In the genomic region with DNA sequence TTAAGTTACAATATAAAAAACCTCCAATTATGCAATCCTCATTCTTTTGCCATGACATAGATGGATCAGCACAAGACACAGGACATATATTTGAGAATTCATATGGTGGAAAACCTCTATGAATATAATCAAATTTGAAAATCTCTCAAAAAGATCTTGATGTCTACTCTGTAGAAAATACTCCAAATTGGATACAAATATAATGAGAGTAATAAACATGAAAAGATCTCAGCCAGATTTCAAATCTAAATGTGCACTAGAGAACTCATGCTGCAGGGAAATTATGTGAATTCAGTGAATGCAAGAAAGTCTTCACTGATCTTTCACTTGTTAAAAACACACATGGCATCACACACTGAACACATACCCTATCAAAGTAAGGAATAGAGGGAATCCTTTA, we compare ENCODE assay signal across 17 cellular contexts. TPM values are rescaled to one million over a fixed set of nuclear protein-coding genes. Genes with fewer than 3 reads are reported as not detected.
A peak's percentile ranks its signal among the peaks of the same experiment; 100 is the strongest.
DNase-seq lines count a peak whose midpoint lies in the region; ATAC-seq and TF ChIP-seq lines count a peak whose summit lies in the region.
"Had no signal": no experiment of that assay in that cellular context is flagged by ENCODE, and none has a peak within 500 bp of the region (broad histone marks: within the 10 kb centered on the region; RNA-seq: fewer than 3 reads in every experiment).

No MANE protein-coding gene starts in this region.

- no peak for TF ChIP-seq POLR2A in GM18505 (IDR thresholded peaks at IDR 0.05; ENCODE audit: borderline replicate concordance, extremely low read depth, insufficient read depth, insufficient read length)

- ATAC-seq in GM18505 (IDR thresholded peaks at IDR 0.05; ENCODE audit: unreplicated experiment) = no peak
- ATAC-seq in activated naive CD4-positive, alpha-beta T cell treated with anti-CD3 and anti-CD28 coated beads, Interleukin-2, amount 50 U/mL, for 72 hours = no peak

- peaks cover 49 to 56% of the 10 kb centered on the region in 2 donors for H3K9me3 Mint-ChIP-seq in activated naive CD4-positive, alpha-beta T cell treated with anti-CD3 and anti-CD28 coated beads, Interleukin-2, amount 50 U/mL, for 72 hours

- TF ChIP-seq CTCF in HEK293 (tag by site-specific recombination; IDR thresholded peaks at IDR 0.05) (no peak), coronary artery (IDR thresholded peaks at IDR 0.05) (no peak)

- POLR2A ChIA-PET in HEK293 (lab: Yijun Ruan, JAX) = no interaction called here

- H3K36me3 ChIP-seq in HEK293 (ENCODE audit: control insufficient read depth in 2 of 2, insufficient read depth in 1 of 2, low read length in 2 of 2) (no peaks in the 10 kb centered on the region), rectal smooth muscle tissue (ENCODE audit: control insufficient read depth, insufficient read depth, low read length) (no peaks in the 10 kb centered on the region)
- H3K36me3 ChIP-seq: BLaER1 had no signal

- DNase-seq in coronary artery (ENCODE audit: low spot score) = no peak
- DNase-seq in foreskin melanocyte = no peak
- DNase-seq in activated naive CD4-positive, alpha-beta T cell treated with anti-CD3 and anti-CD28 coated beads, Interleukin-2, amount 50 U/mL, for 72 hours (ENCODE audit: low spot score in 2 of 2) = no peak
- DNase-seq: 8988T; CD4-positive, alpha-beta memory T cell; DMS153; DMS79; GDM1; GM23248; HCEC 1CT; IMR-90; KBM-7 had no signal

- H3K36me3 Mint-ChIP-seq in activated naive CD4-positive, alpha-beta T cell treated with anti-CD3 and anti-CD28 coated beads, Interleukin-2, amount 50 U/mL, for 72 hours = peaks cover 53 to 56% of the 10 kb centered on the region in 2 donors
- H3K36me3 Mint-ChIP-seq: CD14-positive monocyte had no signal

- H3K4me3 ChIP-seq in HEK293 (ENCODE audit: low read depth, low read length) = no peak overlapping the region
- H3K4me3 ChIP-seq in coronary artery = peak overlapping the region; percentile 34
- peak overlapping the region; percentile 5 for H3K4me3 ChIP-seq in rectal smooth muscle tissue (ENCODE audit: low read length)
- H3K4me3 ChIP-seq: BLaER1, GM23248 had no signal

- CTCF ChIA-PET in HEK293 (lab: Yijun Ruan, JAX) = no interaction called here

- H3K4me1 ChIP-seq in HEK293 (ENCODE audit: control insufficient read depth, insufficient read depth, low read length) = no peaks in the 10 kb centered on the region
- H3K4me1 ChIP-seq in rectal smooth muscle tissue (ENCODE audit: control insufficient read depth, insufficient read depth, low read length) = no peaks in the 10 kb centered on the region
- H3K4me1 ChIP-seq: BLaER1 had no signal

- no peaks in the 10 kb centered on the region for H3K27me3 ChIP-seq in rectal smooth muscle tissue (ENCODE audit: control insufficient read depth, insufficient read depth, low read length)
- H3K27me3 ChIP-seq: BLaER1 had no signal

- no peak overlapping the region for H3K27ac Mint-ChIP-seq in activated naive CD4-positive, alpha-beta T cell treated with anti-CD3 and anti-CD28 coated beads, Interleukin-2, amount 50 U/mL, for 72 hours
- H3K27ac Mint-ChIP-seq: CD14-positive monocyte; CD4-positive, alpha-beta memory T cell had no signal

- no peak overlapping the region for H3K9ac ChIP-seq in rectal smooth muscle tissue (ENCODE audit: low read length)
- H3K9ac ChIP-seq: BLaER1, GM23248 had no signal

- H3K9me3 ChIP-seq in HEK293 (ENCODE audit: control insufficient read depth, insufficient read depth, low read depth, low read length) = no peaks in the 10 kb centered on the region; the same call in 1 of the 2 replicates

- H3K27ac ChIP-seq in HEK293 (ENCODE audit: extremely low read depth, low read depth, low read length) (no peak overlapping the region), coronary artery (no peak overlapping the region), rectal smooth muscle tissue (ENCODE audit: low read depth, low read length) (no peak overlapping the region)
- H3K27ac ChIP-seq: BLaER1, GM23248 had no signal

TF ChIP-seq in HEK293, 187 proteins besides CTCF, POLR2A, EP300 and RAD21:
- no peak for TF ChIP-seq ZNF292 (tag by site-specific recombination; IDR thresholded peaks at IDR 0.05; ENCODE audit: borderline replicate concordance, low read depth)
- TF ChIP-seq ZNF37A (tag by site-specific recombination; IDR thresholded peaks at IDR 0.05) = no peak
- TF ChIP-seq ZSCAN18 (tag by site-specific recombination; IDR thresholded peaks at IDR 0.05) = no peak
- TF ChIP-seq SETDB1 (IDR thresholded peaks at IDR 0.05; ENCODE audit: insufficient read length, low read length) = peak; percentile 61
- TF ChIP-seq ZNF518A (tag by site-specific recombination; conservative IDR thresholded peaks at IDR 0.05; ENCODE audit: low read depth) = no peak
- no peak for TF ChIP-seq ZNF658 (tag by site-specific recombination; IDR thresholded peaks at IDR 0.05)
- no peak for TF ChIP-seq ZNF354C (tag by site-specific recombination; IDR thresholded peaks at IDR 0.05; ENCODE audit: borderline replicate concordance, low read depth)
- TF ChIP-seq, protein P1, sequence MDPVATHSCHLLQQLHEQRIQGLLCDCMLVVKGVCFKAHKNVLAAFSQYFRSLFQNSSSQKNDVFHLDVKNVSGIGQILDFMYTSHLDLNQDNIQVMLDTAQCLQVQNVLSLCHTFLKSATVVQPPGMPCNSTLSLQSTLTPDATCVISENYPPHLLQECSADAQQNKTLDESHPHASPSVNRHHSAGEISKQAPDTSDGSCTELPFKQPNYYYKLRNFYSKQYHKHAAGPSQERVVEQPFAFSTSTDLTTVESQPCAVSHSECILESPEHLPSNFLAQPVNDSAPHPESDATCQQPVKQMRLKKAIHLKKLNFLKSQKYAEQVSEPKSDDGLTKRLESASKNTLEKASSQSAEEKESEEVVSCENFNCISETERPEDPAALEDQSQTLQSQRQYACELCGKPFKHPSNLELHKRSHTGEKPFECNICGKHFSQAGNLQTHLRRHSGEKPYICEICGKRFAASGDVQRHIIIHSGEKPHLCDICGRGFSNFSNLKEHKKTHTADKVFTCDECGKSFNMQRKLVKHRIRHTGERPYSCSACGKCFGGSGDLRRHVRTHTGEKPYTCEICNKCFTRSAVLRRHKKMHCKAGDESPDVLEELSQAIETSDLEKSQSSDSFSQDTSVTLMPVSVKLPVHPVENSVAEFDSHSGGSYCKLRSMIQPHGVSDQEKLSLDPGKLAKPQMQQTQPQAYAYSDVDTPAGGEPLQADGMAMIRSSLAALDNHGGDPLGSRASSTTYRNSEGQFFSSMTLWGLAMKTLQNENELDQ (tag by site-specific recombination; IDR thresholded peaks at IDR 0.05; ENCODE audit: low read depth) = no peak
- peak; percentile 85 for TF ChIP-seq ZNF274 (IDR thresholded peaks at IDR 0.05; ENCODE audit: low read length)
- peak; percentile 76; the same call in 1 of the 2 replicates for TF ChIP-seq ZNF274 (tag by site-specific recombination; IDR thresholded peaks at IDR 0.05; ENCODE audit: borderline replicate concordance)
TF ChIP-seq in HEK293: peak in this region for 2.

RNA-seq across cellular contexts. Expression of gene PCDHB15, which starts 13.8 kb away (rescaled TPM):
- total RNA-seq in activated naive CD4-positive, alpha-beta T cell treated with anti-CD3 and anti-CD28 coated beads, Interleukin-2, amount 50 U/mL, for 72 hours = not detected

RNA-seq across cellular contexts. Expression of gene PCDHB14, which starts 35.8 kb away (rescaled TPM):
- not detected for total RNA-seq in activated naive CD4-positive, alpha-beta T cell treated with anti-CD3 and anti-CD28 coated beads, Interleukin-2, amount 50 U/mL, for 72 hours

RNA-seq across cellular contexts. Expression of gene SLC25A2, which starts 44.9 kb away (rescaled TPM):
- total RNA-seq in activated naive CD4-positive, alpha-beta T cell treated with anti-CD3 and anti-CD28 coated beads, Interleukin-2, amount 50 U/mL, for 72 hours = under 1 TPM in 1 of 2 donors, not detected in 1; 0.23 TPM
- total RNA-seq: GM23248, IMR-90 had no signal

RNA-seq across cellular contexts. Expression of gene PCDHB13, which starts 45.2 kb away (rescaled TPM):
- not detected for total RNA-seq in activated naive CD4-positive, alpha-beta T cell treated with anti-CD3 and anti-CD28 coated beads, Interleukin-2, amount 50 U/mL, for 72 hours

RNA-seq across cellular contexts. Expression of gene PCDHB12, which starts 50.4 kb away (rescaled TPM):
- total RNA-seq in activated naive CD4-positive, alpha-beta T cell treated with anti-CD3 and anti-CD28 coated beads, Interleukin-2, amount 50 U/mL, for 72 hours = not detected
- total RNA-seq: CD4-positive, alpha-beta memory T cell had no signal
